Comparison of ENCODE assay signal across 24 cellular contexts in genomic region chr7:89023146-89023545, GRCh38.
DNase-seq lines count a peak whose midpoint lies in the region; ATAC-seq and TF ChIP-seq lines count a peak whose summit lies in the region.
"Had no signal": no experiment of that assay in that cellular context is flagged by ENCODE, and none has a peak within 500 bp of the region (broad histone marks: within the 10 kb centered on the region; RNA-seq: fewer than 3 reads in every experiment).

No MANE protein-coding gene starts in this region.

- TF ChIP-seq CTCF in AG10803 (conservative IDR thresholded peaks at IDR 0.05; ENCODE audit: low read length) (no peak), body of pancreas (IDR thresholded peaks at IDR 0.05) (no peak), lower lobe of right lung (IDR thresholded peaks at IDR 0.05) (no peak)

- H3K36me3 ChIP-seq in SJCRH30 = no peaks in the 10 kb centered on the region
- H3K36me3 ChIP-seq in body of pancreas (replicated peaks in 1 of 2; ENCODE audit: insufficient read depth in 1 of 2, low read depth in 2 of 2) = no peaks in the 10 kb centered on the region
- H3K36me3 ChIP-seq in lower lobe of right lung = no peaks in the 10 kb centered on the region
- H3K36me3 ChIP-seq: Peyer's patch had no signal

- peak overlapping the region; percentile 41 for H3K27ac ChIP-seq in SJCRH30
- H3K27ac ChIP-seq in body of pancreas = no peak overlapping the region
- no peak overlapping the region for H3K27ac ChIP-seq in lower lobe of right lung
- H3K27ac ChIP-seq: 22Rv1, Peyer's patch had no signal

- no peaks in the 10 kb centered on the region for H3K27me3 ChIP-seq in SJCRH30
- peaks cover 0 to 3% of the 10 kb centered on the region in 2 donors for H3K27me3 ChIP-seq in body of pancreas
- no peaks in the 10 kb centered on the region for H3K27me3 ChIP-seq in lower lobe of right lung (ENCODE audit: low read depth)
- H3K27me3 ChIP-seq: Peyer's patch had no signal

- ATAC-seq in body of pancreas (no peak), lower lobe of right lung (no peak)
- ATAC-seq: HepG2 had no signal

- H3K9me3 ChIP-seq in SJCRH30 (replicated peaks) (0 out of 2 replicates have a peak, but pooled peaks cover 4% of the 10 kb centered on the region), body of pancreas (no peaks in the 10 kb centered on the region), lower lobe of right lung (no peaks in the 10 kb centered on the region)
- H3K9me3 ChIP-seq: Peyer's patch had no signal

- intact Hi-C loops in body of pancreas (cut with DNase I) (no loop called here), lower lobe of right lung (cut with DNase I) (no loop called here)

- TF ChIP-seq POLR2A in body of pancreas (IDR thresholded peaks at IDR 0.05) = no peak

- no peak overlapping the region for H3K4me3 ChIP-seq in AG10803 (ENCODE audit: low read length)
- H3K4me3 ChIP-seq in SJCRH30 = no peak overlapping the region
- no peak overlapping the region for H3K4me3 ChIP-seq in body of pancreas
- H3K4me3 ChIP-seq in lower lobe of right lung = no peak overlapping the region
- H3K4me3 ChIP-seq: Peyer's patch had no signal

- DNase-seq in AG10803 (ENCODE audit: low read depth) (peak; percentile 1), SJCRH30 (peak in 1 of 2 experiments; percentile 18), astrocyte of the hippocampus (ENCODE audit: low read depth, low spot score) (peak; percentile 31), iris pigment epithelial cell (ENCODE audit: low read depth) (peak; percentile 10), body of pancreas (no peak), CD1c-positive myeloid dendritic cell (ENCODE audit: extremely low spot score) (no peak), lower lobe of right lung (no peak), mucosa of gallbladder (ENCODE audit: low spot score) (no peak)
- DNase-seq: ACHN, C1 segment of cervical spinal cord, DMS53, EL, GF-D8, H7, KBM-7, NCI-H1092 treated with DMSO at 0.1 percent for 48 hours, NCI-H1436 treated with DMSO at 0.1 percent for 48 hours, NCI-H1930, NCI-H2227 treated with DMSO at 0.1 percent for 48 hours, NCI-H510A treated with DMSO at 0.1 percent for 48 hours, NCI-H748 treated with DMSO at 0.1 percent for 48 hours, Peyer's patch had no signal

- H3K4me1 ChIP-seq in SJCRH30 (peaks cover 41% of the 10 kb centered on the region), body of pancreas (no peaks in the 10 kb centered on the region), lower lobe of right lung (no peaks in the 10 kb centered on the region)
- H3K4me1 ChIP-seq: Peyer's patch had no signal

Comparison
In these comparisons a context has a peak if more than half of its experiments do, and no peak if none do; other contexts are left out.
1. DNase-seq: peak in AG10803 (single experiment), astrocyte of the hippocampus (single experiment) and iris pigment epithelial cell (single experiment); none in body of pancreas (0 of 4), CD1c-positive myeloid dendritic cell (single experiment), lower lobe of right lung (single experiment) and mucosa of gallbladder (single experiment).